ENCODE assay signal across 13 cellular contexts in genomic region chr12:77070382-77071294, GRCh38. TPM values are rescaled to one million over a fixed set of nuclear protein-coding genes. Genes with fewer than 3 reads are reported as not detected.
A peak's percentile ranks its signal among the peaks of the same experiment; 100 is the strongest.
DNase-seq lines count a peak whose midpoint lies in the region; ATAC-seq and FAIRE-seq lines count a peak whose summit lies in the region.
"Had no signal": no experiment of that assay in that cellular context is flagged by ENCODE, and none has a peak within 500 bp of the region (broad histone marks: within the 10 kb centered on the region; RNA-seq: fewer than 3 reads in every experiment).

No MANE protein-coding gene starts in this region.

- no peak overlapping the region for H3K4me3 Mint-ChIP-seq in T-helper 17 cell
- H3K4me3 Mint-ChIP-seq in naive thymus-derived CD4-positive, alpha-beta T cell, result no peak overlapping the region
- H3K4me3 Mint-ChIP-seq: activated CD8-positive, alpha-beta memory T cell treated with anti-CD3 and anti-CD28 coated beads, Interleukin-2, amount 10 ng/mL, durations not matched to agents 7 days and 5 days had no signal

- CTCF ChIA-PET in naive thymus-derived CD4-positive, alpha-beta T cell (lab: Charles Lee), result no interaction called here

- no peaks in the 10 kb centered on the region for H3K4me1 ChIP-seq in naive thymus-derived CD4-positive, alpha-beta T cell (ENCODE audit: control insufficient read depth in 2 of 2, insufficient read depth in 2 of 2, low read length in 2 of 2)
- H3K4me1 ChIP-seq: ascending aorta had no signal

- intact Hi-C loops in naive thymus-derived CD4-positive, alpha-beta T cell (cut with micrococcal nuclease), result no loop called here

- no peak for FAIRE-seq in RCC 7860 (lab: Jason Lieb, UNC)

- ATAC-seq in GM19023 (IDR thresholded peaks at IDR 0.05; ENCODE audit: unreplicated experiment) (peak; percentile 67), GM21737 (IDR thresholded peaks at IDR 0.05; ENCODE audit: unreplicated experiment) (peak; percentile 67), HG03175 (IDR thresholded peaks at IDR 0.05; ENCODE audit: unreplicated experiment) (peak; percentile 81), T-helper 17 cell (no peak)
- ATAC-seq in naive thymus-derived CD4-positive, alpha-beta T cell, result no peak
- ATAC-seq: activated CD8-positive, alpha-beta memory T cell treated with anti-CD3 and anti-CD28 coated beads, Interleukin-2, amount 10 ng/mL, durations not matched to agents 7 days and 5 days had no signal

- H3K9me3 ChIP-seq in T-helper 17 cell (ENCODE audit: control insufficient read depth, low read length, poor library complexity, severe bottlenecking), result no peaks in the 10 kb centered on the region
- no peaks in the 10 kb centered on the region for H3K9me3 ChIP-seq in naive thymus-derived CD4-positive, alpha-beta T cell (ENCODE audit: control insufficient read depth in 2 of 3, low read length in 3 of 3)
- H3K9me3 ChIP-seq: ascending aorta had no signal

- no peak overlapping the region for H3K4me3 ChIP-seq in naive thymus-derived CD4-positive, alpha-beta T cell (ENCODE audit: low read length)
- H3K4me3 ChIP-seq: ascending aorta, GM23248 had no signal

- POLR2A ChIA-PET in naive thymus-derived CD4-positive, alpha-beta T cell (lab: Charles Lee), result no interaction called here

- H3K27me3 ChIP-seq in naive thymus-derived CD4-positive, alpha-beta T cell (ENCODE audit: control insufficient read depth in 2 of 2, insufficient read depth in 2 of 2, low read length in 2 of 2), result no peaks in the 10 kb centered on the region
- H3K27me3 ChIP-seq: ascending aorta had no signal

- H3K27ac ChIP-seq in naive thymus-derived CD4-positive, alpha-beta T cell (ENCODE audit: low read depth, low read length), result no peak overlapping the region
- H3K27ac ChIP-seq: ascending aorta, GM23248 had no signal

- DNase-seq in left kidney (ENCODE audit: low read depth, low spot score) (peak; percentile 11), SIG-M5 treated with dmso at 0.1 percent for 504 hours (lab: John Stamatoyannopoulos, UW; ENCODE audit: unreplicated experiment) (no peak), T-helper 17 cell (no peak), RCC 7860 (ENCODE audit: low spot score) (no peak)
- DNase-seq in naive thymus-derived CD4-positive, alpha-beta T cell, result no peak
- DNase-seq: activated CD8-positive, alpha-beta memory T cell treated with anti-CD3 and anti-CD28 coated beads, Interleukin-2, amount 10 ng/mL, durations not matched to agents 7 days and 5 days; GM23248; NCI-H526 treated with DMSO at 0.1 percent for 48 hours; T-helper 1 cell had no signal

- H3K27me3 Mint-ChIP-seq in T-helper 17 cell, result peaks cover 14% of the 10 kb centered on the region
- peaks cover 0 to 20% (median 4%) of the 10 kb centered on the region in 5 donors for H3K27me3 Mint-ChIP-seq in naive thymus-derived CD4-positive, alpha-beta T cell

- H3K36me3 Mint-ChIP-seq in T-helper 17 cell (ENCODE audit: low read depth), result no peaks in the 10 kb centered on the region
- peaks cover 0 to 4% (median 0%) of the 10 kb centered on the region in 5 donors for H3K36me3 Mint-ChIP-seq in naive thymus-derived CD4-positive, alpha-beta T cell
- H3K36me3 Mint-ChIP-seq: activated CD8-positive, alpha-beta memory T cell treated with anti-CD3 and anti-CD28 coated beads, Interleukin-2, amount 10 ng/mL, durations not matched to agents 7 days and 5 days had no signal

- H3K9me3 Mint-ChIP-seq in naive thymus-derived CD4-positive, alpha-beta T cell, result peaks cover 0 to 3% (median 0%) of the 10 kb centered on the region in 11 donors

- H3K4me1 Mint-ChIP-seq in T-helper 17 cell, result peaks cover 7% of the 10 kb centered on the region
- H3K4me1 Mint-ChIP-seq in naive thymus-derived CD4-positive, alpha-beta T cell, result peaks cover 0 to 8% (median 0%) of the 10 kb centered on the region in 7 donors

- H3K36me3 ChIP-seq in naive thymus-derived CD4-positive, alpha-beta T cell (ENCODE audit: control insufficient read depth in 2 of 3, insufficient read depth in 3 of 3, low read length in 3 of 3), result no peaks in the 10 kb centered on the region
- H3K36me3 ChIP-seq: ascending aorta had no signal

- H3K27ac Mint-ChIP-seq in T-helper 17 cell, result no peak overlapping the region
- no peak overlapping the region for H3K27ac Mint-ChIP-seq in naive thymus-derived CD4-positive, alpha-beta T cell
- H3K27ac Mint-ChIP-seq: activated CD8-positive, alpha-beta memory T cell treated with anti-CD3 and anti-CD28 coated beads, Interleukin-2, amount 10 ng/mL, durations not matched to agents 7 days and 5 days had no signal

RNA-seq across cellular contexts. Expression of gene E2F7, which starts 5.3 kb away (rescaled TPM):
- total RNA-seq in T-helper 17 cell, result under 1 TPM; 0.10 to 0.42 TPM
- total RNA-seq in naive thymus-derived CD4-positive, alpha-beta T cell, result 10 to 100 TPM in 1 of 5 experiments, under 1 TPM in 1, not detected in 3; 0.22 to 17.6 TPM
- polyA plus RNA-seq in naive thymus-derived CD4-positive, alpha-beta T cell, result not detected
- total RNA-seq: ascending aorta had no signal

Comparison
In these comparisons a context has a peak if more than half of its experiments do, and no peak if none do; other contexts are left out.
1. ATAC-seq: peak in GM19023 (single experiment), GM21737 (single experiment) and HG03175 (single experiment); none in T-helper 17 cell (single experiment) and naive thymus-derived CD4-positive, alpha-beta T cell (single experiment).